ENCODE assay signal across 23 cellular contexts in the genomic region with DNA sequence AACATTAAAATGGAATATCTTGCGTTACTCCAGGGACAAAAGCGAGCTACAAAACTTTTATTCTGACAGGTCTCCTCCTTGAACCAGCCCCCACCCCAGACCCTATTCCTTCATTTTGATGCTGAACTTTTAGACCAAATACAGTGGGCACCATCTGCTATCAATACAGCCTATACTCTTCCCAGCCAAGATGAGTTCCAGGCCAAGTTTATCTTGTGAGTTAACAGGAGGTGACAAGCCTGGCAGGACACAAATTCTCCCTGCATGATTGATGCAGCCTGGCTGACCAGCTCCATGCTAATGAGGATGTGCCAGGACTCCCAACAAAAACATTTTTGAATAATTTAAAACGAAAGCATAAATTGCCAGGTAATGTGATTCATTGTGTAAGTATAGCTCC.
DNase-seq lines count a peak whose midpoint lies in the region; ATAC-seq and TF ChIP-seq lines count a peak whose summit lies in the region.
"Had no signal": no experiment of that assay in that cellular context is flagged by ENCODE, and none has a peak within 500 bp of the region (broad histone marks: within the 10 kb centered on the region; RNA-seq: fewer than 3 reads in every experiment).

No MANE protein-coding gene starts in this region.

- no peak overlapping the region for H4K91ac ChIP-seq in mesenchymal stem cell (ENCODE audit: low read length)

- H3K36me3 ChIP-seq in neural progenitor cell: no peaks in the 10 kb centered on the region
- no peaks in the 10 kb centered on the region for H3K36me3 ChIP-seq in mesenchymal stem cell (ENCODE audit: control insufficient read depth in 1 of 2, insufficient read depth in 2 of 2, low read depth in 1 of 2, low read length in 2 of 2)
- H3K36me3 ChIP-seq: BLaER1 had no signal

- H3K79me1 ChIP-seq in mesenchymal stem cell (replicated peaks; ENCODE audit: low read length, poor library complexity, severe bottlenecking): no peaks in the 10 kb centered on the region

- no peak overlapping the region for H2AK5ac ChIP-seq in mesenchymal stem cell (ENCODE audit: low read length, severe bottlenecking)

- H3K23ac ChIP-seq in mesenchymal stem cell (ENCODE audit: low read length in 2 of 2): no peak overlapping the region

- H2BK15ac ChIP-seq in mesenchymal stem cell (ENCODE audit: low read depth, poor library complexity, severe bottlenecking): no peak overlapping the region

- no peak overlapping the region for H3K14ac ChIP-seq in mesenchymal stem cell (ENCODE audit: low read length in 2 of 2)

- peak; percentile 94 for DNase-seq in NCI-H446 treated with DMSO at 0.1 percent for 48 hours (lab: John Stamatoyannopoulos, UW)
- peak; percentile 5 for DNase-seq in medulla oblongata (ENCODE audit: extremely low spot score)
- DNase-seq in neural progenitor cell (ENCODE audit: low spot score): no peak
- DNase-seq in mesenchymal stem cell: no peak
- DNase-seq in HuH-7.5 (ENCODE audit: low spot score): no peak
- DNase-seq: CD4-positive, CD25-positive, alpha-beta regulatory T cell; DMS53; HCEC 1CT; Kasumi-1; MV-4-11; NCI-H1105; NCI-H1436 treated with DMSO at 0.1 percent for 48 hours; NCI-H187 treated with DMSO at 0.1 percent for 48 hours; NCI-H69; SHP77 had no signal

- H4K8ac ChIP-seq in mesenchymal stem cell (ENCODE audit: low read length): no peak overlapping the region

- TF ChIP-seq CTCF in brain (conservative IDR thresholded peaks at IDR 0.05) (no peak), neural progenitor cell (IDR thresholded peaks at IDR 0.05) (no peak)

- 91% methylated on average over 3 of the region's 3 CpGs for WGBS in mesenchymal stem cell

- H4K20me1 ChIP-seq in neural progenitor cell (ENCODE audit: low read depth): no peaks in the 10 kb centered on the region
- H4K20me1 ChIP-seq: BLaER1 had no signal

- no peak overlapping the region for H2BK5ac ChIP-seq in mesenchymal stem cell (ENCODE audit: low read depth, low read length, poor library complexity, severe bottlenecking)

- ATAC-seq in HG02973 (IDR thresholded peaks at IDR 0.05; ENCODE audit: unreplicated experiment) (no peak), HG02885 (IDR thresholded peaks at IDR 0.05; ENCODE audit: poor library complexity, unreplicated experiment) (no peak)
- ATAC-seq: GM12878, Panc1 had no signal

- H3K27me3 Mint-ChIP-seq in brain (no peaks in the 10 kb centered on the region), neural progenitor cell (ENCODE audit: insufficient read depth, low read depth) (peaks cover 5% of the 10 kb centered on the region)

- peak overlapping the region; percentile 8 to 67 (median 34) for H3K27ac Mint-ChIP-seq in brain
- H3K27ac Mint-ChIP-seq in neural progenitor cell: peak overlapping the region; percentile 34
- H3K27ac Mint-ChIP-seq: CD4-positive, CD25-positive, alpha-beta regulatory T cell had no signal

- H3K9me3 ChIP-seq in neural progenitor cell (ENCODE audit: low read depth): no peaks in the 10 kb centered on the region
- H3K9me3 ChIP-seq in mesenchymal stem cell (ENCODE audit: control insufficient read depth, low read length): no peaks in the 10 kb centered on the region
- H3K9me3 ChIP-seq: BLaER1 had no signal

- H3K36me3 Mint-ChIP-seq in brain (no peaks in the 10 kb centered on the region), neural progenitor cell (no peaks in the 10 kb centered on the region)
- H3K36me3 Mint-ChIP-seq: CD4-positive, CD25-positive, alpha-beta regulatory T cell had no signal

- peaks cover 38% of the 10 kb centered on the region for H3K4me1 Mint-ChIP-seq in brain
- H3K4me1 Mint-ChIP-seq in neural progenitor cell: peaks cover 29% of the 10 kb centered on the region
- H3K4me1 Mint-ChIP-seq: CD4-positive, CD25-positive, alpha-beta regulatory T cell had no signal

- H3K4me1 ChIP-seq in neural progenitor cell: no peaks in the 10 kb centered on the region
- H3K4me1 ChIP-seq in mesenchymal stem cell (ENCODE audit: control insufficient read depth, insufficient read depth, low read depth, low read length): no peaks in the 10 kb centered on the region
- H3K4me1 ChIP-seq: BLaER1 had no signal

- H3K79me2 ChIP-seq in neural progenitor cell (ENCODE audit: low read depth): no peaks in the 10 kb centered on the region

- H3K18ac ChIP-seq in mesenchymal stem cell (ENCODE audit: low read depth in 1 of 2, low read length in 2 of 2): no peak overlapping the region

- H3K9me3 Mint-ChIP-seq in brain: no peaks in the 10 kb centered on the region
- H3K9me3 Mint-ChIP-seq in neural progenitor cell: no peaks in the 10 kb centered on the region
- H3K9me3 Mint-ChIP-seq: CD4-positive, CD25-positive, alpha-beta regulatory T cell had no signal

- no peak overlapping the region for H3K9ac ChIP-seq in neural progenitor cell
- H3K9ac ChIP-seq in mesenchymal stem cell (ENCODE audit: low read length): no peak overlapping the region
- H3K9ac ChIP-seq: BLaER1 had no signal

- no peaks in the 10 kb centered on the region for H3K27me3 ChIP-seq in neural progenitor cell
- no peaks in the 10 kb centered on the region for H3K27me3 ChIP-seq in mesenchymal stem cell (ENCODE audit: control insufficient read depth in 1 of 2, insufficient read depth in 1 of 2, low read length in 2 of 2)
- H3K27me3 ChIP-seq: BLaER1 had no signal

- no peak overlapping the region for H2AFZ ChIP-seq in neural progenitor cell (replicated peaks)
- no peak overlapping the region for H2AFZ ChIP-seq in mesenchymal stem cell (ENCODE audit: low read depth, low read length)

- H2BK120ac ChIP-seq in mesenchymal stem cell (ENCODE audit: low read depth, low read length): no peak overlapping the region

- H3K27ac ChIP-seq in neural progenitor cell (no peak overlapping the region), mesenchymal stem cell (ENCODE audit: low read length, poor library complexity, severe bottlenecking) (no peak overlapping the region)
- H3K27ac ChIP-seq: BLaER1, HL-60, RWPE1 had no signal

- H3K4me2 ChIP-seq in neural progenitor cell: no peak overlapping the region
- no peak overlapping the region for H3K4me2 ChIP-seq in mesenchymal stem cell (ENCODE audit: low read length, poor library complexity, severe bottlenecking)
- H3K4me2 ChIP-seq: BLaER1 had no signal

- H3K4me3 ChIP-seq in neural progenitor cell (no peak overlapping the region), mesenchymal stem cell (ENCODE audit: insufficient read depth in 1 of 2, low read depth in 1 of 2, low read length in 2 of 2) (no peak overlapping the region)
- H3K4me3 ChIP-seq: BLaER1, GM12878 had no signal

- no peak overlapping the region for H3K4me3 Mint-ChIP-seq in brain
- no peak overlapping the region for H3K4me3 Mint-ChIP-seq in neural progenitor cell
- H3K4me3 Mint-ChIP-seq: CD4-positive, CD25-positive, alpha-beta regulatory T cell had no signal

- H3K4ac ChIP-seq in mesenchymal stem cell (ENCODE audit: low read depth in 1 of 2, low read length in 2 of 2): no peak overlapping the region

- no peaks in the 10 kb centered on the region for H3F3A ChIP-seq in neural progenitor cell (ENCODE audit: low read depth)

- H2BK12ac ChIP-seq in mesenchymal stem cell (ENCODE audit: low read length in 2 of 2): no peak overlapping the region

Comparison
In these comparisons a context has a peak if more than half of its experiments do, and no peak if none do; other contexts are left out.
1. DNase-seq: peak in NCI-H446 treated with DMSO at 0.1 percent for 48 hours (single experiment) and medulla oblongata (single experiment); none in neural progenitor cell (single experiment), mesenchymal stem cell (single experiment) and HuH-7.5 (single experiment).